Comparison of ENCODE assay signal across 9 cellular contexts in the genomic region with DNA sequence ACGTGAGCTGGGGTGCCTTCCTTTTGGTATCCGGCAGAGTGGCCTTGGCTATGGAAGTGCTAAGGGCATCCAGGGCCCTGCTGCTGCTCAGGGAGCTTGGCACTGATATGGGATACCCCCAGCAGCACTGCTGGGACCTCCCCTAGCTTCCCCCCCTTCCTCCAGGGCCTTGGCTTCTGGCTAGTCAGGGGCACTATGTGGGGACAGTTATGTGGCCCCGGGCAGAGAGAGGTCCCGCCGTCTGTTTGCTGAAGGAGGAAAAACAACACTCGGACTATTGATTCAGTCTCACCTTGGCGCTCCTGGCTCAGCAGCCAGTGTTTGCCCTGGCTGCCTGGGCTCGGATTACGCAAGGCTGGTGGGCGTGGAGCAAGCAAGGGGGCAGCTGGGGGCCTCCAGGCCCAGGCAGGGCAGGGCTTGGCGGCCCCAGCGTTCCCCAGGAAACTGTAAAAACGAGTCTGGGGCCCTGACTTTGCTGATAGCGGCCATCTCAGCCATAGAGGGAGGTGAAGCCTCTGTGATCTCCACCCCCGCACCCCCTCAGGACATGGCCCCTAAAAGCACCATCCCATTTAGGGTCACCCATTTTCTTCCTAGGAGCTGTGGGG. TPM values are rescaled to one million over a fixed set of nuclear protein-coding genes. Genes with fewer than 3 reads are reported as not detected.
DNase-seq lines count a peak whose midpoint lies in the region; ATAC-seq and TF ChIP-seq lines count a peak whose summit lies in the region.
"Had no signal": no experiment of that assay in that cellular context is flagged by ENCODE, and none has a peak within 500 bp of the region (broad histone marks: within the 10 kb centered on the region; RNA-seq: fewer than 3 reads in every experiment).

No MANE protein-coding gene starts in this region.

- ATAC-seq in right lobe of liver, result peak; percentile 63 to 82 (median 74)

- H3K4me1 ChIP-seq in adipocyte (ENCODE audit: control insufficient read depth, insufficient read depth, low read length) (peaks cover 41% of the 10 kb centered on the region), right lobe of liver (peaks cover 0 to 48% (median 9%) of the 10 kb centered on the region in 4 donors)

- H3K4me3 ChIP-seq in adipocyte (ENCODE audit: low read length), result no peak overlapping the region
- peak overlapping the region; percentile 81 to 85 (median 82) for H3K4me3 ChIP-seq in right lobe of liver

- H3K9me3 ChIP-seq in adipocyte (ENCODE audit: control insufficient read depth, low read length), result no peaks in the 10 kb centered on the region
- no peaks in the 10 kb centered on the region for H3K9me3 ChIP-seq in right lobe of liver

- peak; percentile 58 for TF ChIP-seq POLR2A in right lobe of liver (IDR thresholded peaks at IDR 0.05)

- DNase-seq in HuH-7 (ENCODE audit: low spot score) (peak; percentile 97), adipocyte (ENCODE audit: low read depth) (peak; percentile 70), right lobe of liver (peak; percentile 89 to 96 (median 92)), NCI-H2107 (lab: John Stamatoyannopoulos, UW) (no peak), NOMO-1 treated with dmso at 0.1 percent for 144 hours (lab: John Stamatoyannopoulos, UW; ENCODE audit: unreplicated experiment) (no peak), activated gamma-delta T cell treated with Interleukin-2 at 50 U/mL for 16 hours (no peak)
- DNase-seq in stimulated activated naive CD4-positive, alpha-beta T cell treated with Interleukin-2 at 50 U/mL for 16 hours (lab: John Stamatoyannopoulos, UW), result no peak

- intact Hi-C loops in right lobe of liver (cut with DNase I), result no loop called here

- peak overlapping the region; percentile 3 for H3K9ac ChIP-seq in adipocyte (ENCODE audit: low read length)

- WGBS in right lobe of liver (ENCODE audit: insufficient coverage, low coverage, low lambda C conversion rate, missing lambda C conversion rate), result 26% methylated on average over 7 of the region's 15 CpGs

- H3K27me3 ChIP-seq in adipocyte (replicated peaks; ENCODE audit: control insufficient read depth, insufficient read depth, low read length), result no peaks in the 10 kb centered on the region
- H3K27me3 ChIP-seq in right lobe of liver, result no peaks in the 10 kb centered on the region

- H3K36me3 ChIP-seq in adipocyte (ENCODE audit: control insufficient read depth, insufficient read depth, low read length, severe bottlenecking) (peaks cover 36% of the 10 kb centered on the region), right lobe of liver (peaks cover 14 to 32% (median 25%) of the 10 kb centered on the region in 4 donors)

- peak overlapping the region; percentile 78 for H3K27ac ChIP-seq in 22Rv1
- H3K27ac ChIP-seq in right lobe of liver, result peak overlapping the region; percentile 93 to 98 (median 97)

- TF ChIP-seq CTCF in 22Rv1 (IDR thresholded peaks at IDR 0.05) (no peak), right lobe of liver (IDR thresholded peaks at IDR 0.05) (no peak)

RNA-seq across cellular contexts. Expression of gene FURIN, which starts 5.7 kb away (rescaled TPM):
- 100 to 1,000 TPM; 122 to 232 (median 189) TPM for total RNA-seq in right lobe of liver

RNA-seq across cellular contexts. Expression of gene FES, which starts 10.2 kb away (rescaled TPM):
- total RNA-seq in right lobe of liver, result 10 to 100 TPM; 11.5 to 36.5 (median 18.5) TPM
- total RNA-seq: M059J had no signal

RNA-seq across cellular contexts. Expression of gene MAN2A2, which starts 29.0 kb away (rescaled TPM):
- total RNA-seq in right lobe of liver, result 10 to 100 TPM; 41.4 to 91.6 (median 59.8) TPM

RNA-seq across cellular contexts. Expression of gene HDDC3, which starts 58.2 kb away (rescaled TPM):
- 10 to 100 TPM in 4 of 6 experiments, 1 to 10 TPM in 2; 8.8 to 17.6 (median 11.5) TPM for total RNA-seq in right lobe of liver

Comparison
In these comparisons a context has a peak if more than half of its experiments do, and no peak if none do; other contexts are left out.
1. DNase-seq: peak in HuH-7 (single experiment), adipocyte (single experiment) and right lobe of liver (3 of 3); none in stimulated activated naive CD4-positive, alpha-beta T cell treated with Interleukin-2 at 50 U/mL for 16 hours (single experiment), NCI-H2107 (single experiment), NOMO-1 treated with dmso at 0.1 percent for 144 hours (single experiment) and activated gamma-delta T cell treated with Interleukin-2 at 50 U/mL for 16 hours (single experiment).